In the genomic region with DNA sequence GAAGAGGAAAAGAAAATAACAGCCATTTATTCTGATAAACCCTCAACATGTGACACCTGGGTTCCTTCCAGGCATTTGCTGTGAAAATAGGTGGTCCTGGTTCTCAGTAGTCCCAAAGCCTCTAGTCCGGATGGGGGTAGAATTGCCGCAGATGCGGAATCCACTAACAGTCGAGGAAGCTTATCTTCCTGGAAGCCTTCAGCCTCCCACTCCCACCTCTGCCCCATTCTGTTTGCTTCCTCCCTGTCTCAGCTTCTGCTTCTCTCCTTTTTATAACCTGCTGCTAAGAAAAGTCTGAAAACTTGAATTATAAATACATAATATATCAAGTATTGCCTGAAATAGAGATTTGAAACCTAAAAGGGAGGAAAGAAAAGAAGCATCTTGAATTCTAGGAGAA, we compare ENCODE assay signal across 11 cellular contexts. TPM values are rescaled to one million over a fixed set of nuclear protein-coding genes. Genes with fewer than 3 reads are reported as not detected.
A peak's percentile ranks its signal among the peaks of the same experiment; 100 is the strongest.
DNase-seq lines count a peak whose midpoint lies in the region; ATAC-seq and TF ChIP-seq lines count a peak whose summit lies in the region.
"Had no signal": no experiment of that assay in that cellular context is flagged by ENCODE, and none has a peak within 500 bp of the region (broad histone marks: within the 10 kb centered on the region; RNA-seq: fewer than 3 reads in every experiment).

No MANE protein-coding gene starts in this region.

- H3K4me2 ChIP-seq in trophoblast cell (ENCODE audit: low read length), result peak overlapping the region; percentile 97

- H3K14ac ChIP-seq in trophoblast cell (ENCODE audit: low read length), result peak overlapping the region; percentile 44

- H3K27me3 ChIP-seq in endodermal cell (ENCODE audit: control insufficient read depth, insufficient read depth, low read length, poor library complexity, severe bottlenecking) (peaks cover 17% of the 10 kb centered on the region), trophoblast cell (ENCODE audit: insufficient read depth, low read length) (no peaks in the 10 kb centered on the region)

- no peak for TF ChIP-seq POLR2A in NB4 (IDR thresholded peaks at IDR 0.05; ENCODE audit: extremely low read depth, insufficient read length)

- H3K4me3 Mint-ChIP-seq in T-helper 2 cell treated with Interferon-gamma antibody and Interleukin-4, amounts not matched to agents 5 μg/mL and 100 μg/mL, for 36 hours, result peak overlapping the region; percentile 87
- H3K4me3 Mint-ChIP-seq in endodermal cell, result peak overlapping the region; percentile 70

- H4K12ac ChIP-seq in trophoblast cell (ENCODE audit: low read depth, low read length), result no peak overlapping the region

- H3K23ac ChIP-seq in trophoblast cell (ENCODE audit: low read length), result no peak overlapping the region

- no peaks in the 10 kb centered on the region for H3K36me3 Mint-ChIP-seq in T-helper 2 cell treated with Interferon-gamma antibody and Interleukin-4, amounts not matched to agents 5 μg/mL and 100 μg/mL, for 36 hours (ENCODE audit: low read depth)
- H3K36me3 Mint-ChIP-seq in endodermal cell (ENCODE audit: low read depth), result no peaks in the 10 kb centered on the region

- 46% methylated on average over 4 of the region's 4 CpGs; no CpG with 5 or more reads in 1 of the 2 experiments for WGBS in endodermal cell (ENCODE audit: insufficient coverage in 1 of 2, insufficient read length in 1 of 2), 2 experiments
- no CpG with 5 or more reads among the region's 4 CpGs for WGBS in trophoblast cell (ENCODE audit: extremely low coverage, insufficient coverage, insufficient read length)

- H2AK5ac ChIP-seq in trophoblast cell (ENCODE audit: low read length), result no peak overlapping the region

- H4K91ac ChIP-seq in trophoblast cell (ENCODE audit: low read depth, low read length), result no peak overlapping the region

- H2BK120ac ChIP-seq in trophoblast cell (ENCODE audit: insufficient read depth, low read length, poor library complexity), result peak overlapping the region; percentile 12

- no peaks in the 10 kb centered on the region for H3K9me3 Mint-ChIP-seq in T-helper 2 cell treated with Interferon-gamma antibody and Interleukin-4, amounts not matched to agents 5 μg/mL and 100 μg/mL, for 36 hours
- peaks cover 2% of the 10 kb centered on the region for H3K9me3 Mint-ChIP-seq in endodermal cell

- no peak overlapping the region for H3K27ac Mint-ChIP-seq in T-helper 2 cell treated with Interferon-gamma antibody and Interleukin-4, amounts not matched to agents 5 μg/mL and 100 μg/mL, for 36 hours
- H3K27ac Mint-ChIP-seq in endodermal cell, result no peak overlapping the region

- H4K8ac ChIP-seq in trophoblast cell (ENCODE audit: low read depth, low read length), result peak overlapping the region; percentile 69

- H3K9me3 ChIP-seq in endodermal cell (ENCODE audit: control insufficient read depth, low read length) (no peaks in the 10 kb centered on the region), trophoblast cell (ENCODE audit: insufficient read depth, low read depth, low read length) (no peaks in the 10 kb centered on the region)
- H3K9me3 ChIP-seq: esophagus muscularis mucosa had no signal

- H3K4me1 ChIP-seq in endodermal cell (ENCODE audit: control insufficient read depth, insufficient read depth, low read length) (peaks cover 4% of the 10 kb centered on the region), trophoblast cell (ENCODE audit: control insufficient read depth in 1 of 2, insufficient read depth in 2 of 2, low read length in 2 of 2) (peaks cover 4 to 9% of the 10 kb centered on the region in 2 experiments)

- TF ChIP-seq CTCF in NB4 (IDR thresholded peaks at IDR 0.05; ENCODE audit: low read depth, low read length), result no peak
- no peak for TF ChIP-seq CTCF in endodermal cell (conservative IDR thresholded peaks at IDR 0.05)

- no peak for ATAC-seq in HG03280 (IDR thresholded peaks at IDR 0.05; ENCODE audit: unreplicated experiment)

- no peak overlapping the region for H3K18ac ChIP-seq in trophoblast cell (ENCODE audit: low read length)

- H3K36me3 ChIP-seq in endodermal cell (ENCODE audit: control insufficient read depth, insufficient read depth, low read length) (no peaks in the 10 kb centered on the region), trophoblast cell (ENCODE audit: control insufficient read depth in 1 of 2, insufficient read depth in 2 of 2, low read length in 2 of 2) (no peaks in the 10 kb centered on the region)
- H3K36me3 ChIP-seq: esophagus muscularis mucosa had no signal

- H3K4ac ChIP-seq in trophoblast cell (ENCODE audit: low read depth, low read length), result no peak overlapping the region

- no peak overlapping the region for H3K9ac ChIP-seq in endodermal cell (ENCODE audit: extremely low read depth, low read length, poor library complexity, severe bottlenecking)
- no peak overlapping the region for H3K9ac ChIP-seq in trophoblast cell (ENCODE audit: low read length)

- peaks cover 7% of the 10 kb centered on the region for H3K79me1 ChIP-seq in trophoblast cell (ENCODE audit: low read length)

- no peak for DNase-seq in T-helper 2 cell treated with Interferon-gamma antibody and Interleukin-4, amounts not matched to agents 5 μg/mL and 100 μg/mL, for 36 hours (ENCODE audit: low spot score)
- no peak for DNase-seq in T-helper 2 cell
- DNase-seq in NB4 (ENCODE audit: low read depth), result no peak
- DNase-seq in endodermal cell, result no peak
- no peak for DNase-seq in trophoblast cell
- DNase-seq in SIG-M5 treated with dmso at 0.1 percent for 504 hours (lab: John Stamatoyannopoulos, UW; ENCODE audit: unreplicated experiment), result no peak
- no peak for DNase-seq in NCI-H2196 treated with DMSO at 0.1 percent for 48 hours (lab: John Stamatoyannopoulos, UW; ENCODE audit: unreplicated experiment)
- DNase-seq: central memory CD4-positive, alpha-beta T cell; stimulated activated CD4-positive, alpha-beta T cell treated with anti-CD3 and anti-CD28 coated beads, Interleukin-1b, Interleukin-23, amount 100 ng/mL, for 48 hours had no signal

- peak overlapping the region; percentile 66 for H2AFZ ChIP-seq in trophoblast cell (ENCODE audit: insufficient read depth, low read length, poor library complexity)

- H2BK12ac ChIP-seq in trophoblast cell (ENCODE audit: low read length), result no peak overlapping the region

- H3K4me3 ChIP-seq in NB4 (ENCODE audit: low read depth, low read length) (peak overlapping the region; percentile 65), endodermal cell (ENCODE audit: low read length) (peak overlapping the region; percentile 90), trophoblast cell (ENCODE audit: low read depth, low read length) (no peak overlapping the region)

- H3K79me2 ChIP-seq in trophoblast cell (ENCODE audit: control insufficient read depth, insufficient read depth, low read length, poor library complexity), result peaks cover 6% of the 10 kb centered on the region

- peaks cover 17% of the 10 kb centered on the region for H3K4me1 Mint-ChIP-seq in T-helper 2 cell treated with Interferon-gamma antibody and Interleukin-4, amounts not matched to agents 5 μg/mL and 100 μg/mL, for 36 hours (ENCODE audit: low read depth)
- H3K4me1 Mint-ChIP-seq in endodermal cell, result peaks cover 9% of the 10 kb centered on the region

- peaks cover 37% of the 10 kb centered on the region for H3K27me3 Mint-ChIP-seq in T-helper 2 cell treated with Interferon-gamma antibody and Interleukin-4, amounts not matched to agents 5 μg/mL and 100 μg/mL, for 36 hours (ENCODE audit: low read depth)
- H3K27me3 Mint-ChIP-seq in endodermal cell (ENCODE audit: insufficient read depth), result peaks cover 56% of the 10 kb centered on the region

- H3K27ac ChIP-seq in endodermal cell (ENCODE audit: low read depth, low read length), result no peak overlapping the region
- no peak overlapping the region for H3K27ac ChIP-seq in trophoblast cell (ENCODE audit: low read depth, low read length)

- no peak overlapping the region for H2BK5ac ChIP-seq in trophoblast cell (ENCODE audit: low read depth, low read length, poor library complexity)

RNA-seq across cellular contexts. Expression of gene MAP3K9, which starts 14.0 kb away (rescaled TPM):
- total RNA-seq in endodermal cell, result 10 to 100 TPM; 34.1 to 38.5 TPM
- 7.3 TPM for polyA plus RNA-seq in endodermal cell (2013, experiment 1 of 2)
- 7.6 TPM for polyA plus RNA-seq in endodermal cell (2013, experiment 2 of 2)
- 6.7 TPM in 2 replicates for polyA plus RNA-seq in trophoblast cell (2013)
